In the genomic region with DNA sequence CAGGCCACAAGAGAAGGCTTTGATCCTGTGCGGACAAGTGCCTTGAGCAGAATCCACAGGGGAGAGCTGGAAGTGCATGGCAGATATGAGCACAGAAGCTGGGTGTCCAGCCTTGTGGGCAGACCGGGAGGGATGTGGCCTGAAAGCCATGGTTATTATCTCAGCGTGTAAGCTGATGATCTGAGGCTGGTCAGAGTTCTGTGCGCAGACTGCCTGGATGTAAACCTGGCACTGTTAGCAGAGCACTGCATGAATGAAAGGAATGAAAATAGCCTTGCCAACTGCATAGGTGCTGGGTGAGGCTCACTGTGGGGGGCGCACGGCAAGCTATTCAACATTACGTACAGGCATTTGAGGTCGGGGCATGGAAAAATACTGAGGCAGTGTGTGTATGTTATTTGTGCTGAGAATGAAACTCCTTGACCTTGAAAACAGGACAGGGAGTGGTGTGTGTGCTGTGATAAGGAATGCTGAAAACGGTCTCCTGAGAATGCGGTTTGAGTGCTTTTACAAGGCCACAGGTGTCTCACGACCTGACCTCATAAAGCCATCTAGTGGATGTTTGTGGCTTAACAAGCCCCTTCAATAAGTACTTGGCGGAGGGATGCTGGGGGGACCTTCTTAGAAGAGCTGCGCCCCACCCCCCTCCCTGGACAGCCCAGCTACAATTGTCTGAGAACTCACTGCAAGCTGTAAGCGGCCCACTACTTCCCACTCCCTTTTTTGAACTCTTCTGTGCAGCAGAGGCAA, we compare ENCODE assay signal across 9 cellular contexts. TPM values are rescaled to one million over a fixed set of nuclear protein-coding genes. Genes with fewer than 3 reads are reported as not detected.
DNase-seq lines count a peak whose midpoint lies in the region; ATAC-seq and TF ChIP-seq lines count a peak whose summit lies in the region.
"Had no signal": no experiment of that assay in that cellular context is flagged by ENCODE, and none has a peak within 500 bp of the region (broad histone marks: within the 10 kb centered on the region; RNA-seq: fewer than 3 reads in every experiment).

No MANE protein-coding gene starts in this region.

- H3K4me3 Mint-ChIP-seq in CD4-positive, CD25-positive, alpha-beta regulatory T cell = no peak overlapping the region

- no peak overlapping the region for H3K27ac Mint-ChIP-seq in CD4-positive, CD25-positive, alpha-beta regulatory T cell

- ATAC-seq in CD4-positive, CD25-positive, alpha-beta regulatory T cell (ENCODE audit: low read depth in 2 of 2) = no peak

- H3K27me3 ChIP-seq in CD4-positive, CD25-positive, alpha-beta regulatory T cell (ENCODE audit: control insufficient read depth, insufficient read depth, low read length) = no peaks in the 10 kb centered on the region

- in situ Hi-C loops in astrocyte of the spinal cord (cut with HindIII; ENCODE audit: low sequenced_read_pairs) = no loop called here

- no peaks in the 10 kb centered on the region for H3K36me3 Mint-ChIP-seq in CD4-positive, CD25-positive, alpha-beta regulatory T cell

- H3K4me1 ChIP-seq in CD4-positive, CD25-positive, alpha-beta regulatory T cell (ENCODE audit: control insufficient read depth, insufficient read depth, low read length, poor library complexity, severe bottlenecking) = no peaks in the 10 kb centered on the region

- H3K27ac ChIP-seq in CD4-positive, CD25-positive, alpha-beta regulatory T cell (ENCODE audit: insufficient read depth, low read length, poor library complexity, severe bottlenecking) = no peak overlapping the region
- H3K27ac ChIP-seq: HL-60 had no signal

- H3K9me3 ChIP-seq in CD4-positive, CD25-positive, alpha-beta regulatory T cell (ENCODE audit: control insufficient read depth in 2 of 2, low read length in 2 of 2) = no peaks in the 10 kb centered on the region

- H3K4me1 Mint-ChIP-seq in CD4-positive, CD25-positive, alpha-beta regulatory T cell = peaks cover 0 to 4% (median 0%) of the 10 kb centered on the region in 4 donors

- no peaks in the 10 kb centered on the region for H3K36me3 ChIP-seq in CD4-positive, CD25-positive, alpha-beta regulatory T cell (ENCODE audit: control insufficient read depth, insufficient read depth, low read length)

- DNase-seq in CD4-positive, CD25-positive, alpha-beta regulatory T cell = peak in 2 of 3 donors; percentile 2 to 59
- DNase-seq in HT-29 (ENCODE audit: low spot score) (peak; percentile 79), astrocyte of the spinal cord (ENCODE audit: low read depth, low spot score) (peak; percentile 23), kidney glomerular epithelial cell (lab: John Stamatoyannopoulos, UW) (peak; percentile 63), DMS114 treated with DMSO at 0.1 percent for 48 hours (lab: John Stamatoyannopoulos, UW; ENCODE audit: unreplicated experiment) (no peak)
- DNase-seq in activated CD8-positive, alpha-beta memory T cell treated with anti-CD3 and anti-CD28 coated beads for 24 hours = no peak
- DNase-seq in stimulated activated CD4-positive, alpha-beta T cell treated with anti-CD3 and anti-CD28 coated beads, Interleukin-4, amount 100 ng/mL, for 4 hours = no peak
- no peak for DNase-seq in stimulated activated CD8-positive, alpha-beta memory T cell treated with anti-CD3 and anti-CD28 coated beads, Interleukin-4, amount 100 ng/mL, for 48 hours

- TF ChIP-seq CTCF in astrocyte of the spinal cord (IDR thresholded peaks at IDR 0.05; ENCODE audit: low read depth, low read length) = peak; percentile 43

- H3K9me3 Mint-ChIP-seq in CD4-positive, CD25-positive, alpha-beta regulatory T cell = no peaks in the 10 kb centered on the region

- H3K27me3 Mint-ChIP-seq in CD4-positive, CD25-positive, alpha-beta regulatory T cell = no peaks in the 10 kb centered on the region

- H3K4me3 ChIP-seq in CD4-positive, CD25-positive, alpha-beta regulatory T cell (ENCODE audit: low read depth, low read length) = no peak overlapping the region
- no peak overlapping the region for H3K4me3 ChIP-seq in astrocyte of the spinal cord (ENCODE audit: low read depth, low read length)

RNA-seq across cellular contexts. Expression of gene AKR1C1, which starts 18.7 kb away (rescaled TPM):
- total RNA-seq in CD4-positive, CD25-positive, alpha-beta regulatory T cell = 1.4 TPM
- polyA plus RNA-seq in CD4-positive, CD25-positive, alpha-beta regulatory T cell = 1 to 10 TPM in 1 of 4 donors, under 1 TPM in 2, not detected in 1; 0.14 to 1.5 (median 0.29) TPM
- total RNA-seq in HT-29 (2014; rRNA removed; shearing (Covaris generic)) = 13.7 and 16.3 TPM in 2 replicates

RNA-seq across cellular contexts. Expression of gene AKR1C2, which starts 21.8 kb away (rescaled TPM):
- not detected for total RNA-seq in CD4-positive, CD25-positive, alpha-beta regulatory T cell
- not detected for polyA plus RNA-seq in CD4-positive, CD25-positive, alpha-beta regulatory T cell
- total RNA-seq in HT-29 (2014; rRNA removed; shearing (Covaris generic)) = 15.5 and 15.8 TPM in 2 replicates

Comparison
In these comparisons a context has a peak if more than half of its experiments do, and no peak if none do; other contexts are left out.
1. DNase-seq: peak in CD4-positive, CD25-positive, alpha-beta regulatory T cell (2 of 3), HT-29 (single experiment), astrocyte of the spinal cord (single experiment) and kidney glomerular epithelial cell (single experiment); none in activated CD8-positive, alpha-beta memory T cell treated with anti-CD3 and anti-CD28 coated beads for 24 hours (single experiment), stimulated activated CD4-positive, alpha-beta T cell treated with anti-CD3 and anti-CD28 coated beads, Interleukin-4, amount 100 ng/mL, for 4 hours (0 of 2), DMS114 treated with DMSO at 0.1 percent for 48 hours (single experiment) and stimulated activated CD8-positive, alpha-beta memory T cell treated with anti-CD3 and anti-CD28 coated beads, Interleukin-4, amount 100 ng/mL, for 48 hours (single experiment).
2. RNA of gene AKR1C2, which starts 21.8 kb away (total RNA-seq): 15.5 to 15.8 TPM in HT-29; not detected in CD4-positive, CD25-positive, alpha-beta regulatory T cell (single experiment); every median in the first group is over 10 times any median in the second.